9 cellular contexts compared by ENCODE assay signal in the genomic region with DNA sequence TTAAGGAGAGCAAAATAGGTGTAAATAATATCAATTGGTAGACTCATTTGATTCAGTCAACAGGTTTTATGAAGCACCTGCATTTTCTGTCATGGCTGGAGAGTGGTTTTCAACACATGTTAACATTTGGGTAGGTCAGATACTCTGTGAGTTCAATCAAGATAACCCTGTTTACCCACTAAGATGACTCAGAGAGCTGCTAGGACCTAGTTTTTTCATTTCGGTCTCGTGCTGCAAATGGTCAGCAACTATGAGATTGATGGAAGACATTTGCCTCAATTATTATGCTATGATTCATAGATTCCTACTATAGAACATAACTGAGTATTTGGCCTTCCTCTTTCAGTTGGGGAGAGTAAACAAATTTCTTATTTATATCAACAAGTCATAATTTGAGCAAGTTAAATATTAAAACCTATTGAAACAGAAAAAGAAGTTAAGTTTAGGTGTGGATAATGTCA.
A peak's percentile ranks its signal among the peaks of the same experiment; 100 is the strongest.
DNase-seq lines count a peak whose midpoint lies in the region; ATAC-seq, FAIRE-seq and TF ChIP-seq lines count a peak whose summit lies in the region.
"Had no signal": no experiment of that assay in that cellular context is flagged by ENCODE, and none has a peak within 500 bp of the region (broad histone marks: within the 10 kb centered on the region; RNA-seq: fewer than 3 reads in every experiment).

No MANE protein-coding gene starts in this region.

- H3K36me3 ChIP-seq in heart right ventricle (no peaks in the 10 kb centered on the region), K562 (ENCODE audit: control insufficient read depth, insufficient read depth, low read length) (no peaks in the 10 kb centered on the region), right lobe of liver (no peaks in the 10 kb centered on the region), uterus (no peaks in the 10 kb centered on the region), ovary (no peaks in the 10 kb centered on the region)

- CTCF ChIA-PET in K562 (lab: Yijun Ruan, JAX; ENCODE audit: low intra/inter-chr PET ratio) = no interaction called here

- FAIRE-seq in K562 (lab: Jason Lieb, UNC) = peak; percentile 79

- no peak overlapping the region for H2AFZ ChIP-seq in K562 (ENCODE audit: low read depth, low read length)

- no peaks in the 10 kb centered on the region for H3K9me1 ChIP-seq in K562 (ENCODE audit: control insufficient read depth, insufficient read depth, low read length)

- TF ChIP-seq EP300 in K562 (IDR thresholded peaks at IDR 0.05; ENCODE audit: low read length) = peak; percentile 78
- TF ChIP-seq EP300 in ovary (IDR thresholded peaks at IDR 0.05) = no peak

- BruUV-seq in K562 (replicated peaks; lab: Mats Ljungman, UMichigan) = no TSS peak

- H3K27me3 ChIP-seq in heart right ventricle = no peaks in the 10 kb centered on the region
- H3K27me3 ChIP-seq in right cardiac atrium (ENCODE audit: control insufficient read depth, insufficient read depth) = no peaks in the 10 kb centered on the region
- no peaks in the 10 kb centered on the region for H3K27me3 ChIP-seq in K562 (ENCODE audit: control insufficient read depth in 2 of 2, insufficient read depth in 2 of 2, low read length in 2 of 2)
- no peaks in the 10 kb centered on the region for H3K27me3 ChIP-seq in right lobe of liver
- H3K27me3 ChIP-seq in uterus = no peaks in the 10 kb centered on the region
- H3K27me3 ChIP-seq in ovary = no peaks in the 10 kb centered on the region

- in situ Hi-C loops in K562 (cut with MboI) = no loop called here

- no peak for TF ChIP-seq CTCF in heart right ventricle (IDR thresholded peaks at IDR 0.05)
- TF ChIP-seq CTCF in K562 (IDR thresholded peaks at IDR 0.05 in 2 of 3, conservative IDR thresholded peaks at IDR 0.05 in 1 of 3; ENCODE audit: insufficient read depth in 2 of 3, low read depth in 1 of 3, low read length in 3 of 3) = no peak
- TF ChIP-seq CTCF in right lobe of liver (IDR thresholded peaks at IDR 0.05) = no peak
- no peak for TF ChIP-seq CTCF in uterus (IDR thresholded peaks at IDR 0.05)
- TF ChIP-seq CTCF in ovary (IDR thresholded peaks at IDR 0.05) = no peak

- no peak overlapping the region for H3K9ac ChIP-seq in K562 (ENCODE audit: insufficient read depth in 1 of 2, low read depth in 2 of 2, low read length in 2 of 2)

- ATAC-seq in heart right ventricle = no peak
- ATAC-seq in right cardiac atrium = no peak
- ATAC-seq in K562 = peak; percentile 85
- ATAC-seq in right lobe of liver = peak; percentile 60 to 81 (median 74)
- no peak for ATAC-seq in HG03135 (IDR thresholded peaks at IDR 0.05; ENCODE audit: unreplicated experiment)
- ATAC-seq: Right ventricle myocardium inferior had no signal

- WGBS in heart right ventricle, 2 donors = 64 to 71% methylated on average over 2 of the region's 2 CpGs
- 82% methylated on average over 2 of the region's 2 CpGs for WGBS in right cardiac atrium
- 2% methylated on average over 2 of the region's 2 CpGs for WGBS in K562 (ENCODE audit: insufficient coverage, low coverage, missing lambda C conversion rate)
- WGBS in right lobe of liver (ENCODE audit: insufficient coverage, low coverage, low lambda C conversion rate, missing lambda C conversion rate) = 12% methylated on average over 2 of the region's 2 CpGs
- WGBS in ovary, 3 donors = 55 to 69% (median 58%) methylated on average over 2 of the region's 2 CpGs

- H4K20me1 ChIP-seq in K562 (replicated peaks; ENCODE audit: control insufficient read depth, insufficient read depth, low read length) = no peaks in the 10 kb centered on the region

- peaks cover 11 to 43% (median 27%) of the 10 kb centered on the region in 9 donors for H3K4me1 ChIP-seq in heart right ventricle
- peaks cover 3% of the 10 kb centered on the region for H3K4me1 ChIP-seq in right cardiac atrium (ENCODE audit: control insufficient read depth, insufficient read depth, low read length)
- peaks cover 0 to 32% of the 10 kb centered on the region in 2 experiments; a peak in 4 of 5 replicates for H3K4me1 ChIP-seq in K562 (replicated peaks in 1 of 2; ENCODE audit: control insufficient read depth in 2 of 2, insufficient read depth in 2 of 2, low read length in 2 of 2)
- H3K4me1 ChIP-seq in right lobe of liver = peaks cover 0 to 4% (median 0%) of the 10 kb centered on the region in 4 donors
- peaks cover 0 to 11% of the 10 kb centered on the region in 2 donors for H3K4me1 ChIP-seq in uterus
- peaks cover 2% of the 10 kb centered on the region for H3K4me1 ChIP-seq in ovary (ENCODE audit: insufficient read depth)

- H3K9me3 ChIP-seq in heart right ventricle (no peaks in the 10 kb centered on the region), right cardiac atrium (ENCODE audit: control insufficient read depth, low read length) (no peaks in the 10 kb centered on the region), K562 (replicated peaks; ENCODE audit: control insufficient read depth, insufficient read depth, low read depth, low read length) (no peaks in the 10 kb centered on the region), right lobe of liver (no peaks in the 10 kb centered on the region), uterus (no peaks in the 10 kb centered on the region), ovary (no peaks in the 10 kb centered on the region)

- H3K4me3 ChIP-seq in heart right ventricle = no peak overlapping the region
- no peak overlapping the region for H3K4me3 ChIP-seq in right cardiac atrium (ENCODE audit: low read length)
- no peak overlapping the region for H3K4me3 ChIP-seq in K562
- H3K4me3 ChIP-seq in right lobe of liver = no peak overlapping the region
- no peak overlapping the region for H3K4me3 ChIP-seq in uterus
- H3K4me3 ChIP-seq in ovary = no peak overlapping the region

- no peak for TF ChIP-seq POLR2A in K562 (conservative IDR thresholded peaks at IDR 0.05)
- TF ChIP-seq POLR2A in right lobe of liver (IDR thresholded peaks at IDR 0.05) = no peak
- no peak for TF ChIP-seq POLR2A in uterus (IDR thresholded peaks at IDR 0.05)
- no peak for TF ChIP-seq POLR2A in ovary (IDR thresholded peaks at IDR 0.05)

- peak overlapping the region; percentile 2; the same call in 1 of the 2 replicates for H3K4me2 ChIP-seq in K562 (ENCODE audit: insufficient read depth, low read length)

- POLR2A ChIA-PET in K562 (lab: Yijun Ruan, JAX) = interaction anchor here (0.6 to 1.6 kb wide), 4 partner anchors 8 to 391 kb away, joined by 3 to 6 read pairs (median 4); no protein-coding TSS in a partner anchor

- intact Hi-C loops in heart right ventricle (cut with DNase I) = loop anchor here in 3 of 10 donors (10.0 kb wide), 2 partner anchors 199 to 309 kb away; no protein-coding TSS in a partner anchor
- intact Hi-C loops in right cardiac atrium (cut with DNase I) = no loop called here
- intact Hi-C loops in K562 (cut with micrococcal nuclease) = loop anchor here (2.0 kb wide), 1 partner anchor 69 kb away; no protein-coding TSS in a partner anchor
- intact Hi-C loops in right lobe of liver (cut with DNase I) = no loop called here
- intact Hi-C loops in uterus (cut with DNase I; ENCODE audit: low total_unique reads) = no loop called here
- intact Hi-C loops in ovary (cut with DNase I) = loop anchor here in 1 of 4 donors (10.0 kb wide), 1 partner anchor 391 kb away; the partner anchor contains the start of gene CITED2

- no peaks in the 10 kb centered on the region for H3K79me2 ChIP-seq in K562 (ENCODE audit: control insufficient read depth, insufficient read depth, low read length)

- H3K27ac ChIP-seq in heart right ventricle (peak overlapping the region in 6 of 10 donors; percentile 77 to 83 (median 78)), right cardiac atrium (ENCODE audit: low read length) (no peak overlapping the region), K562 (ENCODE audit: extremely low read depth, low read depth, low read length) (no peak overlapping the region), right lobe of liver (no peak overlapping the region), uterus (peak overlapping the region; percentile 83 to 96), ovary (peak overlapping the region in 1 of 2 donors; percentile 68)

- no peak for DNase-seq in heart right ventricle
- no peak for DNase-seq in right cardiac atrium
- DNase-seq in K562 (ENCODE audit: extremely low read depth in 1 of 4, low spot score in 3 of 4) = peak in 3 of 4 experiments; percentile 23 to 69 (median 67)
- DNase-seq in right lobe of liver = no peak
- no peak for DNase-seq in uterus
- no peak for DNase-seq in ovary
- no peak for DNase-seq in activated CD4-positive, CD25-positive, alpha-beta regulatory T cell treated with anti-CD3 and anti-CD28 coated beads, Interleukin-2, amount 50 U/mL, for 72 hours

- TF ChIP-seq RAD21 in K562 (CRISPR knock-in tag; conservative IDR thresholded peaks at IDR 0.05 in 1 of 2, IDR thresholded peaks at IDR 0.05 in 1 of 2) = peak; percentile 25 to 29; a peak in 2 of 4 replicates

TF ChIP-seq in K562, 482 proteins besides CTCF, POLR2A, EP300 and RAD21 (continues in another document):
- TF ChIP-seq PYGO2 (tag; IDR thresholded peaks at IDR 0.05) (0 out of 2 replicates have a peak, but pooled peaks have one; percentile 73), PHTF2 (CRISPR knock-in tag; IDR thresholded peaks at IDR 0.05) (no peak), ZNF655 (CRISPR knock-in tag; IDR thresholded peaks at IDR 0.05) (no peak), GMEB1 (CRISPR knock-in tag; IDR thresholded peaks at IDR 0.05) (0 out of 2 replicates have a peak, but pooled peaks have one; percentile 24), CCNT2 (IDR thresholded peaks at IDR 0.05; ENCODE audit: borderline replicate concordance, extremely low read depth, insufficient read length, low read depth, low read length) (peak; percentile 44)

Comparison
In these comparisons a context has a peak if more than half of its experiments do, and no peak if none do; other contexts are left out.
1. H3K27ac ChIP-seq: peak in heart right ventricle (6 of 10) and uterus (2 of 2); none in right cardiac atrium (single experiment), K562 (single experiment) and right lobe of liver (0 of 3).
2. ATAC-seq: peak in K562 (single experiment) and right lobe of liver (4 of 4); none in heart right ventricle (0 of 8), right cardiac atrium (0 of 2) and HG03135 (single experiment).
3. DNase-seq: peak in K562 (3 of 4); none in heart right ventricle (0 of 2), right cardiac atrium (0 of 3), right lobe of liver (0 of 3), uterus (0 of 2), ovary (0 of 5) and activated CD4-positive, CD25-positive, alpha-beta regulatory T cell treated with anti-CD3 and anti-CD28 coated beads, Interleukin-2, amount 50 U/mL, for 72 hours (single experiment).